Comparison of ENCODE assay signal across 22 cellular contexts in the genomic region with DNA sequence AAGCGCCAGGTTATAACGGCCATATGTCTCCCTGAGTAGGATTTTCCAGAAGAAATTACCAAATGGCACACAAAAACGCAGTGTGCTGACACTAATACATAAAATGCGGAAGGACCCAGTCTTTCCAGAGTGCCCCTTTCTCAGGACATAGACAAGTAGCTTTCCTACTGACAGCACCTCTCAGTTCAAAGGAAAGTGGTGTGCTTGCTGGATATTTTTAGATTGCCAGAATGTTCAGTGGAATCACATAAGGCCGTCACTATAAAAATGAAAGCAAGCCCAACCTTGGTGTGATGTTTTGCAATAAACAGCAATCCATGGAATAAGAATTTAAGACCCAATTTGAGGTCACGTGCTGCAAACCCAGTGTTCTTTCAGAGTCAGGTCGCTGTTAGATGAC.
DNase-seq lines count a peak whose midpoint lies in the region; ATAC-seq and TF ChIP-seq lines count a peak whose summit lies in the region.
"Had no signal": no experiment of that assay in that cellular context is flagged by ENCODE, and none has a peak within 500 bp of the region (broad histone marks: within the 10 kb centered on the region; RNA-seq: fewer than 3 reads in every experiment).

No MANE protein-coding gene starts in this region.

- DNase-seq in G401 (ENCODE audit: low spot score) (peak; percentile 46), RWPE1 (ENCODE audit: low spot score) (no peak), choroid plexus epithelial cell (ENCODE audit: low read depth) (peak; percentile 40), psoas muscle (no peak), NCI-H2171 (lab: John Stamatoyannopoulos, UW) (no peak), amygdala (lab: John Stamatoyannopoulos, UW) (no peak)
- DNase-seq: Caco-2; CD4-positive, alpha-beta T cell; DMS 273 treated with DMSO at 0.1 percent for 48 hours; DMS79 treated with DMSO at 0.1 percent for 48 hours; HCEC 1CT; NCI-H1694; NCI-H2081; NCI-H2171 treated with DMSO at 0.1 percent for 48 hours; NCI-H524 treated with DMSO at 0.1 percent for 48 hours; NCI-H82 had no signal

- POLR2A ChIA-PET in RWPE1 (lab: Yijun Ruan, JAX; ENCODE audit: low non-redundant PET), result no interaction called here

- in situ Hi-C loops in G401 (cut with HindIII; ENCODE audit: low sequenced_read_pairs), result no loop called here

- H3K4me1 ChIP-seq in psoas muscle, result peaks cover 29% of the 10 kb centered on the region

- no peaks in the 10 kb centered on the region for H3K9me3 ChIP-seq in psoas muscle
- H3K9me3 ChIP-seq: Caco-2 had no signal

- intact Hi-C loops in psoas muscle (cut with DNase I), result no loop called here

- H3K27ac ChIP-seq in RWPE1 (peak overlapping the region; percentile 40; the same call in 1 of the 2 replicates), psoas muscle (peak overlapping the region; percentile 55)
- H3K27ac ChIP-seq: BLaER1, KMS-11 had no signal

- ATAC-seq in psoas muscle (no peak), HG03097 (IDR thresholded peaks at IDR 0.05; ENCODE audit: low FRiP score, unreplicated experiment) (no peak)
- ATAC-seq: GM12878, Panc1 had no signal

- TF ChIP-seq CTCF in RWPE1 (conservative IDR thresholded peaks at IDR 0.05; ENCODE audit: low read depth) (no peak), choroid plexus epithelial cell (conservative IDR thresholded peaks at IDR 0.05; ENCODE audit: low read depth, low read length) (no peak), psoas muscle (IDR thresholded peaks at IDR 0.05) (no peak)

- CTCF ChIA-PET in RWPE1 (lab: Yijun Ruan, JAX), result interaction anchor here (1.1 kb wide), 1 partner anchor 19 kb away, joined by 5 read pairs; no protein-coding TSS in a partner anchor

- 51 to 61% (median 55%) methylated on average over 7 of the region's 7 CpGs for WGBS in psoas muscle, 3 donors

- no peak overlapping the region for H3K4me3 ChIP-seq in choroid plexus epithelial cell (ENCODE audit: low read depth, low read length)
- H3K4me3 ChIP-seq in psoas muscle, result no peak overlapping the region
- H3K4me3 ChIP-seq: BLaER1, GM12878, GM23338 had no signal

- H3K27me3 ChIP-seq in psoas muscle (ENCODE audit: insufficient read depth in 3 of 3, low read length in 2 of 3), result no peaks in the 10 kb centered on the region
- H3K27me3 ChIP-seq: BLaER1 had no signal

- H3K36me3 ChIP-seq in psoas muscle (ENCODE audit: insufficient read depth in 1 of 2, low read depth in 1 of 2), result no peaks in the 10 kb centered on the region
- H3K36me3 ChIP-seq: BLaER1 had no signal

Comparison
In these comparisons a context has a peak if more than half of its experiments do, and no peak if none do; other contexts are left out.
1. DNase-seq: peak in G401 (single experiment) and choroid plexus epithelial cell (single experiment); none in RWPE1 (single experiment), psoas muscle (0 of 2), NCI-H2171 (single experiment) and amygdala (0 of 56).